17 cellular contexts compared by ENCODE assay signal in the genomic region with DNA sequence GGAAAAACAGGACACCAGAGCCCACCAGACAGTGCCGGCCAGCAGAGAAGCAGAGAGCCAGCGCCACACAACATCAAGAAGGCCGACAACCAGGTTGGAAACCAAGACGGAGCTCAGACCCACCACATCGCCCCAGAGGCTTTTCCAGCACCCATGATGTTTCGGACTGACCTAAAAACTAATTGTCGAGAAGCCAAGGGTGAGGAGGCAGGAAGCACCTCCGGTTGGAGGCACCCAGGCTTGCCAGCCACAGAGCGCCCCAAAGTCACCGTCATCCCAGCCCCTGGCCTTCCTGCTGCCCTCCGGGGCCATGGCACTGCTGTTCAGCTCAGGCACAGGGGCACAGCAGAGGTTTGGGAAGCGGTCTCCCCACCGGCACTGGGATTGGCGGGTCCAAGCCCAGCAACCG.
A peak's percentile ranks its signal among the peaks of the same experiment; 100 is the strongest.
DNase-seq lines count a peak whose midpoint lies in the region; ATAC-seq and TF ChIP-seq lines count a peak whose summit lies in the region.
"Had no signal": no experiment of that assay in that cellular context is flagged by ENCODE, and none has a peak within 500 bp of the region (broad histone marks: within the 10 kb centered on the region; RNA-seq: fewer than 3 reads in every experiment).

No MANE protein-coding gene starts in this region.

- no peak overlapping the region for H4K8ac ChIP-seq in neuronal stem cell (ENCODE audit: low read depth, low read length)

- no peaks in the 10 kb centered on the region for H3K36me3 ChIP-seq in neuronal stem cell (replicated peaks in 1 of 2; ENCODE audit: control insufficient read depth in 2 of 2, insufficient read depth in 2 of 2, low read length in 2 of 2)

- peak overlapping the region; percentile 78 for H2BK12ac ChIP-seq in neuronal stem cell (ENCODE audit: low read length)

- H3K4ac ChIP-seq in neuronal stem cell (ENCODE audit: low read length): no peak overlapping the region

- CTCF ChIA-PET in WTC11 (lab: Charles Lee): interaction anchor here (2.6 kb wide), 1 partner anchor 12 kb away, joined by 12 read pairs; no protein-coding TSS in a partner anchor

- no peaks in the 10 kb centered on the region for H3K79me1 ChIP-seq in neuronal stem cell (ENCODE audit: low read depth, low read length)

- no peak overlapping the region for H2AFZ ChIP-seq in neuronal stem cell (ENCODE audit: low read length)

- H3K14ac ChIP-seq in neuronal stem cell (ENCODE audit: low read length): no peak overlapping the region

- H3K4me1 ChIP-seq in neuronal stem cell (ENCODE audit: control insufficient read depth in 2 of 2, insufficient read depth in 1 of 2, low read depth in 1 of 2, low read length in 2 of 2): peaks cover 0 to 6% of the 10 kb centered on the region in 2 donors

- TF ChIP-seq CTCF in WTC11 (IDR thresholded peaks at IDR 0.05): no peak

- WGBS in neuronal stem cell (ENCODE audit: extremely low coverage in 2 of 2, insufficient read length in 2 of 2, insufficient replicate concordance in 1 of 2), 2 donors: no CpG with 5 or more reads among the region's 15 CpGs

- H3K27ac Mint-ChIP-seq in activated T-cell treated with anti-CD3 and anti-CD28 coated beads, Interleukin-2, amount 50 U/mL, for 72 hours: no peak overlapping the region
- no peak overlapping the region for H3K27ac Mint-ChIP-seq in WTC11

- peaks cover 4 to 16% of the 10 kb centered on the region in 2 donors for H3K9me3 ChIP-seq in neuronal stem cell (replicated peaks in 1 of 2; ENCODE audit: control insufficient read depth in 2 of 2, insufficient read depth in 1 of 2, low read depth in 1 of 2, low read length in 2 of 2)

- H4K91ac ChIP-seq in neuronal stem cell (ENCODE audit: low read depth, low read length, poor library complexity): no peak overlapping the region

- no peak overlapping the region for H3K4me2 ChIP-seq in neuronal stem cell (ENCODE audit: insufficient read depth, low read length, poor library complexity, severe bottlenecking)

- H3K9me3 Mint-ChIP-seq in activated T-cell treated with anti-CD3 and anti-CD28 coated beads, Interleukin-2, amount 50 U/mL, for 72 hours: peaks cover 4 to 7% of the 10 kb centered on the region in 2 donors
- peaks cover 14% of the 10 kb centered on the region for H3K9me3 Mint-ChIP-seq in WTC11

- ATAC-seq in activated T-cell treated with anti-CD3 and anti-CD28 coated beads, Interleukin-2, amount 50 U/mL, for 72 hours (replicated peaks in 1 of 2): no peak
- no peak for ATAC-seq in WTC11

- no peak overlapping the region for H3K27ac ChIP-seq in neuronal stem cell (replicated peaks; ENCODE audit: low read length)
- H3K27ac ChIP-seq: C4-2B had no signal

- H3K4me1 Mint-ChIP-seq in activated T-cell treated with anti-CD3 and anti-CD28 coated beads, Interleukin-2, amount 50 U/mL, for 72 hours (ENCODE audit: low read depth): no peaks in the 10 kb centered on the region
- H3K4me1 Mint-ChIP-seq in WTC11: no peaks in the 10 kb centered on the region
- H3K4me1 Mint-ChIP-seq: CD8-positive, alpha-beta memory T cell had no signal

- DNase-seq in activated T-cell treated with anti-CD3 and anti-CD28 coated beads, Interleukin-2, amount 50 U/mL, for 1 hour: peak; percentile 11
- DNase-seq in activated T-cell treated with anti-CD3 and anti-CD28 coated beads, Interleukin-2, amount 50 U/mL, for 72 hours: no peak
- peak; percentile 20 for DNase-seq in COLO668 (lab: John Stamatoyannopoulos, UW; ENCODE audit: unreplicated experiment)
- DNase-seq in WTC11 (ENCODE audit: low spot score): peak; percentile 9
- no peak for DNase-seq in neuronal stem cell (ENCODE audit: low spot score)
- DNase-seq in iPS-NIHi7 (ENCODE audit: extremely low spot score): no peak
- no peak for DNase-seq in anterior cingulate cortex (lab: John Stamatoyannopoulos, UW)
- DNase-seq in central memory CD4-positive, alpha-beta T cell: no peak
- DNase-seq: GDM1, Kasumi-1, NCI-H1694, NCI-H2081 treated with DMSO at 0.1 percent for 48 hours, NCI-H2171 treated with DMSO at 0.1 percent for 48 hours, NCI-H524 treated with DMSO at 0.1 percent for 48 hours, SHP77 treated with DMSO at 0.1 percent for 48 hours had no signal

- no peaks in the 10 kb centered on the region for H3K27me3 Mint-ChIP-seq in activated T-cell treated with anti-CD3 and anti-CD28 coated beads, Interleukin-2, amount 50 U/mL, for 72 hours (ENCODE audit: low read depth)
- H3K27me3 Mint-ChIP-seq in WTC11 (ENCODE audit: low read depth): no peaks in the 10 kb centered on the region
- H3K27me3 Mint-ChIP-seq: CD8-positive, alpha-beta memory T cell had no signal

- peak overlapping the region; percentile 53 for H2AK5ac ChIP-seq in neuronal stem cell (ENCODE audit: low read depth, low read length)

- H3K4me3 ChIP-seq in neuronal stem cell (ENCODE audit: low read length in 2 of 2): no peak overlapping the region

- peak overlapping the region; percentile 25 for H3K23ac ChIP-seq in neuronal stem cell (ENCODE audit: low read depth, low read length, poor library complexity)

- peak overlapping the region; percentile 39 for H2BK15ac ChIP-seq in neuronal stem cell (ENCODE audit: low read length)

- peak overlapping the region; percentile 54 for H3K18ac ChIP-seq in neuronal stem cell (ENCODE audit: low read length)

- H3K27me3 ChIP-seq in neuronal stem cell (ENCODE audit: control insufficient read depth in 3 of 3, insufficient read depth in 3 of 3, low read depth in 1 of 3, low read length in 3 of 3): peaks cover 0 to 7% (median 0%) of the 10 kb centered on the region in 3 experiments

- H2BK5ac ChIP-seq in neuronal stem cell (ENCODE audit: low read length): no peak overlapping the region

- H3K4me3 Mint-ChIP-seq in activated T-cell treated with anti-CD3 and anti-CD28 coated beads, Interleukin-2, amount 50 U/mL, for 72 hours: no peak overlapping the region
- no peak overlapping the region for H3K4me3 Mint-ChIP-seq in WTC11
- H3K4me3 Mint-ChIP-seq: CD8-positive, alpha-beta memory T cell had no signal

- H3K9ac ChIP-seq in neuronal stem cell (ENCODE audit: low read depth, low read length, poor library complexity): no peak overlapping the region

- H3K36me3 Mint-ChIP-seq in activated T-cell treated with anti-CD3 and anti-CD28 coated beads, Interleukin-2, amount 50 U/mL, for 72 hours (ENCODE audit: insufficient read depth in 2 of 2): peaks cover 13 to 14% of the 10 kb centered on the region in 2 donors
- H3K36me3 Mint-ChIP-seq in WTC11: peaks cover 22% of the 10 kb centered on the region

- no peak overlapping the region for H2BK120ac ChIP-seq in neuronal stem cell (ENCODE audit: low read depth, low read length)

- POLR2A ChIA-PET in WTC11 (lab: Charles Lee): no interaction called here

TF ChIP-seq in WTC11, 78 proteins besides CTCF, POLR2A, EP300 and RAD21:
- TF ChIP-seq ZNF219 (CRISPR knock-in tag; IDR thresholded peaks at IDR 0.05; ENCODE audit: borderline replicate concordance) (no peak), ZNF138 (CRISPR knock-in tag; conservative IDR thresholded peaks at IDR 0.05) (no peak), ETV6 (CRISPR knock-in tag; IDR thresholded peaks at IDR 0.05) (no peak), EMX1 (CRISPR knock-in tag; IDR thresholded peaks at IDR 0.05) (no peak), RELA (CRISPR knock-in tag; IDR thresholded peaks at IDR 0.05; ENCODE audit: borderline replicate concordance) (no peak), RORB (CRISPR knock-in tag; IDR thresholded peaks at IDR 0.05) (no peak), IRF2 (CRISPR knock-in tag; IDR thresholded peaks at IDR 0.05; ENCODE audit: borderline replicate concordance, low read depth) (no peak), NR3C1 (CRISPR knock-in tag; conservative IDR thresholded peaks at IDR 0.05; ENCODE audit: low read depth) (no peak), OVOL2 (CRISPR knock-in tag; IDR thresholded peaks at IDR 0.05; ENCODE audit: borderline replicate concordance) (no peak), TP53 (CRISPR knock-in tag; IDR thresholded peaks at IDR 0.05) (no peak), GRHL2 (CRISPR knock-in tag; IDR thresholded peaks at IDR 0.05; ENCODE audit: insufficient replicate concordance, severe bottlenecking) (no peak), NFE2L1 (CRISPR knock-in tag; IDR thresholded peaks at IDR 0.05) (no peak), ZNF232 (CRISPR knock-in tag; IDR thresholded peaks at IDR 0.05) (no peak), NFATC4 (CRISPR knock-in tag; IDR thresholded peaks at IDR 0.05) (no peak), HMGA2 (CRISPR knock-in tag; IDR thresholded peaks at IDR 0.05) (no peak)
- TF ChIP-seq, protein P1, sequence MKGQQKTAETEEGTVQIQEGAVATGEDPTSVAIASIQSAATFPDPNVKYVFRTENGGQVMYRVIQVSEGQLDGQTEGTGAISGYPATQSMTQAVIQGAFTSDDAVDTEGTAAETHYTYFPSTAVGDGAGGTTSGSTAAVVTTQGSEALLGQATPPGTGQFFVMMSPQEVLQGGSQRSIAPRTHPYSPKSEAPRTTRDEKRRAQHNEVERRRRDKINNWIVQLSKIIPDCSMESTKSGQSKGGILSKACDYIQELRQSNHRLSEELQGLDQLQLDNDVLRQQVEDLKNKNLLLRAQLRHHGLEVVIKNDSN (CRISPR knock-in tag; IDR thresholded peaks at IDR 0.05): no peak
- TF ChIP-seq, protein P2, sequence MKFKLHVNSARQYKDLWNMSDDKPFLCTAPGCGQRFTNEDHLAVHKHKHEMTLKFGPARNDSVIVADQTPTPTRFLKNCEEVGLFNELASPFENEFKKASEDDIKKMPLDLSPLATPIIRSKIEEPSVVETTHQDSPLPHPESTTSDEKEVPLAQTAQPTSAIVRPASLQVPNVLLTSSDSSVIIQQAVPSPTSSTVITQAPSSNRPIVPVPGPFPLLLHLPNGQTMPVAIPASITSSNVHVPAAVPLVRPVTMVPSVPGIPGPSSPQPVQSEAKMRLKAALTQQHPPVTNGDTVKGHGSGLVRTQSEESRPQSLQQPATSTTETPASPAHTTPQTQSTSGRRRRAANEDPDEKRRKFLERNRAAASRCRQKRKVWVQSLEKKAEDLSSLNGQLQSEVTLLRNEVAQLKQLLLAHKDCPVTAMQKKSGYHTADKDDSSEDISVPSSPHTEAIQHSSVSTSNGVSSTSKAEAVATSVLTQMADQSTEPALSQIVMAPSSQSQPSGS (CRISPR knock-in tag; IDR thresholded peaks at IDR 0.05; ENCODE audit: borderline replicate concordance, low read depth): no peak
- TF ChIP-seq, protein P3, sequence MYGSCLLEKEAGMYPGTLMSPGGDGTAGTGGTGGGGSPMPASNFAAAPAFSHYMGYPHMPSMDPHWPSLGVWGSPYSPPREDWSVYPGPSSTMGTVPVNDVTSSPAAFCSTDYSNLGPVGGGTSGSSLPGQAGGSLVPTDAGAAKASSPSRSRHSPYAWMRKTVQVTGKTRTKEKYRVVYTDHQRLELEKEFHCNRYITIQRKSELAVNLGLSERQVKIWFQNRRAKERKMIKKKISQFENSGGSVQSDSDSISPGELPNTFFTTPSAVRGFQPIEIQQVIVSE (CRISPR knock-in tag; IDR thresholded peaks at IDR 0.05; ENCODE audit: borderline replicate concordance): no peak

Comparison
In these comparisons a context has a peak if more than half of its experiments do, and no peak if none do; other contexts are left out.
1. DNase-seq: peak in activated T-cell treated with anti-CD3 and anti-CD28 coated beads, Interleukin-2, amount 50 U/mL, for 1 hour (single experiment), COLO668 (single experiment) and WTC11 (single experiment); none in activated T-cell treated with anti-CD3 and anti-CD28 coated beads, Interleukin-2, amount 50 U/mL, for 72 hours (0 of 2), neuronal stem cell (single experiment), iPS-NIHi7 (single experiment), anterior cingulate cortex (0 of 58) and central memory CD4-positive, alpha-beta T cell (single experiment).